In genomic region chr2:38152093-38152492, GRCh38 we compare ENCODE assay signal across 23 cellular contexts.
"Had no signal": no experiment of that assay in that cellular context is flagged by ENCODE, and none has a peak within 500 bp of the region (broad histone marks: within the 10 kb centered on the region; RNA-seq: fewer than 3 reads in every experiment).

No MANE protein-coding gene starts in this region.

- H3K27me3 ChIP-seq: hepatocyte, neural progenitor cell, pancreas, tibial artery, upper lobe of left lung, uterus had no signal

- FAIRE-seq: endothelial cell of umbilical vein, kidney, pancreas had no signal

- H3K9me3 ChIP-seq: left ventricle myocardium inferior, lower lobe of right lung, pancreas, tibial artery, upper lobe of left lung, uterus had no signal

- H3K79me2 ChIP-seq: hepatocyte had no signal

- H3K9ac ChIP-seq: neural progenitor cell had no signal

- H2AFZ ChIP-seq: hepatocyte, neural progenitor cell had no signal

- H3K27ac ChIP-seq: hepatocyte, left ventricle myocardium inferior, lower lobe of right lung, neural progenitor cell, pancreas, tibial artery, upper lobe of left lung, uterus had no signal

- ATAC-seq: left cardiac atrium; lower lobe of right lung; natural killer cell; pancreas; right cardiac atrium; stimulated activated memory B cell treated with anti-CD40 and anti-IgM and Interleukin-4, amounts not matched to agents 10 μg/mL and 1 μg/mL and 100 μg/mL, for 72 hours had no signal

- H3K4me3 ChIP-seq: hepatocyte, left ventricle myocardium inferior, lower lobe of right lung, neural progenitor cell, pancreas, tibial artery, upper lobe of left lung, uterus had no signal

- H3K36me3 ChIP-seq: left ventricle myocardium inferior, lower lobe of right lung, neural progenitor cell, pancreas, tibial artery, upper lobe of left lung, uterus had no signal

- DNase-seq: effector CD4-positive, alpha-beta T cell; endodermal cell; erythroblast; foreskin melanocyte; head of caudate nucleus; kidney; left cardiac atrium; left ventricle myocardium inferior; lower lobe of right lung; natural killer cell; occipital lobe; pancreas; right cardiac atrium; stimulated activated CD4-positive, alpha-beta T cell treated with anti-CD3 and anti-CD28 coated beads, Interleukin-15, amount 100 ng/mL, for 24 hours; stimulated activated CD4-positive, alpha-beta T cell treated with anti-CD3 and anti-CD28 coated beads, Interleukin-1b, Interleukin-23, amount 100 ng/mL, for 48 hours; stimulated activated CD4-positive, alpha-beta T cell treated with anti-CD3 and anti-CD28 coated beads, Interleukin-4, amount 100 ng/mL, for 24 hours; tibial artery; upper lobe of left lung; uterus had no signal

- H3K4me1 ChIP-seq: neural progenitor cell had no signal

- H3K4me2 ChIP-seq: hepatocyte, neural progenitor cell had no signal
